Comparison of ENCODE assay signal across 22 cellular contexts in genomic region chr2:159926695-159927094, GRCh38. TPM values are rescaled to one million over a fixed set of nuclear protein-coding genes. Genes with fewer than 3 reads are reported as not detected.
DNase-seq lines count a peak whose midpoint lies in the region; ATAC-seq, FAIRE-seq and TF ChIP-seq lines count a peak whose summit lies in the region.
"Had no signal": no experiment of that assay in that cellular context is flagged by ENCODE, and none has a peak within 500 bp of the region (broad histone marks: within the 10 kb centered on the region; RNA-seq: fewer than 3 reads in every experiment).

No MANE protein-coding gene starts in this region.

- no peak overlapping the region for H2BK120ac ChIP-seq in H1 (replicated peaks; ENCODE audit: low read depth, low read length)

- no peak overlapping the region for H3K56ac ChIP-seq in H1 (replicated peaks; ENCODE audit: insufficient read length, low read depth, low read length)

- H3K27ac ChIP-seq in A549 = no peak overlapping the region
- H3K27ac ChIP-seq in H1 (ENCODE audit: low read depth, low read length) = no peak overlapping the region
- no peak overlapping the region for H3K27ac ChIP-seq in neural progenitor cell
- no peak overlapping the region for H3K27ac ChIP-seq in lower lobe of right lung

- TF ChIP-seq RAD21 in A549 (conservative IDR thresholded peaks at IDR 0.05 in 1 of 2, IDR thresholded peaks at IDR 0.05 in 1 of 2) (no peak), H1 (IDR thresholded peaks at IDR 0.05 in 1 of 2, conservative IDR thresholded peaks at IDR 0.05 in 1 of 2; ENCODE audit: low read depth in 2 of 2, low read length in 2 of 2) (peak; percentile 15 to 25; a peak in 1 of 4 replicates)

- no peak overlapping the region for H4K8ac ChIP-seq in H1 (ENCODE audit: extremely low read depth, insufficient read depth, low read length)

- H3K27me3 ChIP-seq in H1 (replicated peaks in 1 of 4; ENCODE audit: control insufficient read depth in 3 of 4, extremely low read depth in 1 of 4, insufficient read depth in 3 of 4, low read length in 3 of 4) = no peaks in the 10 kb centered on the region
- H3K27me3 ChIP-seq in neural progenitor cell = no peaks in the 10 kb centered on the region
- no peaks in the 10 kb centered on the region for H3K27me3 ChIP-seq in lower lobe of right lung (ENCODE audit: low read depth)

- TF ChIP-seq CTCF in A549 (IDR thresholded peaks at IDR 0.05) (no peak), H1 (IDR thresholded peaks at IDR 0.05; ENCODE audit: control extremely low read depth in 1 of 3, insufficient read depth in 1 of 3, low read depth in 1 of 3, low read length in 3 of 3) (peak; percentile 19 to 66 (median 64); a peak in 3 of 4 replicates), neural progenitor cell (IDR thresholded peaks at IDR 0.05) (peak; percentile 27), lower lobe of right lung (IDR thresholded peaks at IDR 0.05) (no peak)

- no peak; a peak in 1 of 6 replicates for ATAC-seq in A549
- ATAC-seq in lower lobe of right lung = no peak
- no peak for ATAC-seq in HG02973 (IDR thresholded peaks at IDR 0.05; ENCODE audit: unreplicated experiment)
- ATAC-seq: CD8-positive, alpha-beta T cell had no signal

- H3K36me3 ChIP-seq in H1 (ENCODE audit: control insufficient read depth in 2 of 4, insufficient read depth in 4 of 4, low read length in 3 of 4) (no peaks in the 10 kb centered on the region), neural progenitor cell (no peaks in the 10 kb centered on the region), lower lobe of right lung (no peaks in the 10 kb centered on the region)

- no peaks in the 10 kb centered on the region for H3K4me1 ChIP-seq in A549
- no peaks in the 10 kb centered on the region for H3K4me1 ChIP-seq in H1 (replicated peaks in 1 of 4; ENCODE audit: control insufficient read depth in 3 of 4, insufficient read depth in 4 of 4, low read length in 3 of 4)
- H3K4me1 ChIP-seq in neural progenitor cell = no peaks in the 10 kb centered on the region
- no peaks in the 10 kb centered on the region for H3K4me1 ChIP-seq in lower lobe of right lung

- no peak overlapping the region for H3K14ac ChIP-seq in H1 (ENCODE audit: insufficient read length)

- no peak overlapping the region for H3K18ac ChIP-seq in H1 (ENCODE audit: extremely low read depth, low read length)

- FAIRE-seq in A549 (lab: Jason Lieb, UNC) (no peak), H1 (lab: Jason Lieb, UNC) (no peak), GM19239 (lab: Jason Lieb, UNC) (no peak)
- FAIRE-seq: GM12892 had no signal

- H3K27ac Mint-ChIP-seq in neural progenitor cell = no peak overlapping the region
- H3K27ac Mint-ChIP-seq: CD8-positive, alpha-beta T cell; IgD-negative memory B cell had no signal

- no peak overlapping the region for H3K23ac ChIP-seq in H1 (ENCODE audit: insufficient read length)

- no peak overlapping the region for H2BK5ac ChIP-seq in H1 (ENCODE audit: low read depth, low read length)

- 0 out of 3 replicates have a peak, but pooled peaks cover 4% of the 10 kb centered on the region for H3K9me3 ChIP-seq in A549
- H3K9me3 ChIP-seq in H1 (ENCODE audit: insufficient read depth in 2 of 2, low read depth in 1 of 2, low read length in 1 of 2) = no peaks in the 10 kb centered on the region
- H3K9me3 ChIP-seq in neural progenitor cell (ENCODE audit: low read depth) = no peaks in the 10 kb centered on the region
- peaks cover 7% of the 10 kb centered on the region for H3K9me3 ChIP-seq in lower lobe of right lung

- CTCF ChIA-PET in A549 (lab: Yijun Ruan, JAX) = no interaction called here
- CTCF ChIA-PET in HEK293T (lab: Yijun Ruan, JAX) = interaction anchor here (0.6 kb wide), 1 partner anchor 1211 kb away, joined by 4 read pairs; no protein-coding TSS in a partner anchor
- CTCF ChIA-PET in H1 (lab: Charles Lee; ENCODE audit: partially characterized antibody) = interaction anchor here (0.6 to 3.0 kb wide), 10 partner anchors 9 to 67 kb away, joined by 3 to 14 read pairs (median 4); no protein-coding TSS in a partner anchor

- no peaks in the 10 kb centered on the region for H3K36me3 Mint-ChIP-seq in neural progenitor cell
- H3K36me3 Mint-ChIP-seq: CD8-positive, alpha-beta T cell had no signal

- H3K79me2 ChIP-seq in H1 (ENCODE audit: control insufficient read depth in 1 of 2, insufficient read depth in 2 of 2, low read length in 2 of 2) = no peaks in the 10 kb centered on the region
- no peaks in the 10 kb centered on the region for H3K79me2 ChIP-seq in neural progenitor cell (ENCODE audit: low read depth)

- no peak overlapping the region for H2BK20ac ChIP-seq in H1 (ENCODE audit: low read length)

- POLR2A ChIA-PET in A549 (lab: Yijun Ruan, JAX) = no interaction called here
- POLR2A ChIA-PET in HEK293T (lab: Yijun Ruan, JAX) = no interaction called here
- POLR2A ChIA-PET in H1 (lab: Charles Lee; ENCODE audit: partially characterized antibody) = no interaction called here

- intact Hi-C loops in lower lobe of right lung (cut with DNase I) = no loop called here

- H3K4me3 ChIP-seq in A549 (no peak overlapping the region), H1 (ENCODE audit: extremely low read depth in 1 of 4, insufficient read depth in 2 of 4, low read depth in 3 of 4, low read length in 4 of 4) (no peak overlapping the region), neural progenitor cell (no peak overlapping the region), lower lobe of right lung (no peak overlapping the region)

- TF ChIP-seq EP300 in A549 (IDR thresholded peaks at IDR 0.05) (no peak), H1 (IDR thresholded peaks at IDR 0.05; ENCODE audit: borderline replicate concordance in 1 of 2, low read depth in 2 of 2, low read length in 2 of 2) (no peak)

- no peak overlapping the region for H3K4me3 Mint-ChIP-seq in neural progenitor cell
- H3K4me3 Mint-ChIP-seq: CD8-positive, alpha-beta T cell; IgD-negative memory B cell had no signal

- DNase-seq in A549 (ENCODE audit: low read depth in 1 of 2, low spot score in 1 of 2) (no peak), HEK293T (ENCODE audit: extremely low spot score) (peak; percentile 15), H1 (ENCODE audit: low read depth in 1 of 2, low spot score in 2 of 2) (no peak), neural progenitor cell (ENCODE audit: low spot score) (no peak), lower lobe of right lung (no peak), GM19239 (ENCODE audit: insufficient read length, low spot score) (no peak)
- DNase-seq: 8988T; AML-193; C1 segment of cervical spinal cord; CD8-positive, alpha-beta T cell; DND-41; HCEC 1CT; MV-4-11; NCI-H1105 treated with DMSO at 0.1 percent for 48 hours; NCI-H2029 treated with DMSO at 0.1 percent for 48 hours; NCI-H446 treated with DMSO at 0.1 percent for 48 hours; NCI-H526 treated with DMSO at 0.1 percent for 48 hours; SHP77 had no signal

- H3K4ac ChIP-seq in H1 (replicated peaks; ENCODE audit: insufficient read length, low read depth, low read length) = no peak overlapping the region

- peaks cover 17% of the 10 kb centered on the region for H3K4me1 Mint-ChIP-seq in neural progenitor cell

- 26% methylated on average over 2 of the region's 2 CpGs for WGBS in A549 (ENCODE audit: missing lambda C conversion rate)
- 90% methylated on average over 2 of the region's 2 CpGs; no CpG with 5 or more reads in 1 of the 2 experiments for WGBS in H1 (ENCODE audit: extremely low coverage in 1 of 2, insufficient coverage in 1 of 2, insufficient read length in 1 of 2, insufficient replicate concordance in 2 of 2, low coverage in 1 of 2, low lambda C conversion rate in 2 of 2, missing lambda C conversion rate in 1 of 2), 2 experiments

- H4K20me1 ChIP-seq in H1 (replicated peaks in 1 of 2; ENCODE audit: control insufficient read depth in 1 of 2, insufficient read depth in 2 of 2, low read length in 2 of 2) (no peaks in the 10 kb centered on the region), neural progenitor cell (ENCODE audit: low read depth) (no peaks in the 10 kb centered on the region)

- H4K5ac ChIP-seq in H1 (ENCODE audit: insufficient read length, low read depth, low read length) = no peak overlapping the region

- H3K23me2 ChIP-seq in H1 (ENCODE audit: low read depth, low read length) = no peaks in the 10 kb centered on the region

- no peak overlapping the region for H4K91ac ChIP-seq in H1 (replicated peaks; ENCODE audit: insufficient read length, low read length)

- no peak overlapping the region for H2BK12ac ChIP-seq in H1 (ENCODE audit: low read depth, low read length)

- no peak overlapping the region for H2AK5ac ChIP-seq in H1 (ENCODE audit: low read depth, low read length)

- H3K4me2 ChIP-seq in A549 (no peak overlapping the region), H1 (ENCODE audit: insufficient read depth in 1 of 2, low read depth in 2 of 2, low read length in 2 of 2) (no peak overlapping the region), neural progenitor cell (no peak overlapping the region)

- 0 out of 2 replicates have a peak, but pooled peaks have one; percentile 9 for TF ChIP-seq POLR2A in A549 (IDR thresholded peaks at IDR 0.05; ENCODE audit: low read length)
- no peak for TF ChIP-seq POLR2A in H1 (IDR thresholded peaks at IDR 0.05; ENCODE audit: control extremely low read depth in 1 of 2, low read depth in 2 of 2, low read length in 2 of 2)

- H3K79me1 ChIP-seq in H1 (ENCODE audit: low read depth, low read length) = no peaks in the 10 kb centered on the region

- H2AFZ ChIP-seq in H1 (ENCODE audit: low read length) (peak overlapping the region; percentile 86; the same call in 1 of the 2 replicates), neural progenitor cell (replicated peaks) (peak overlapping the region; percentile 28)

- H3K9me3 Mint-ChIP-seq in neural progenitor cell = peaks cover 7% of the 10 kb centered on the region
- H3K9me3 Mint-ChIP-seq: CD8-positive, alpha-beta T cell had no signal

- H3F3A ChIP-seq in neural progenitor cell (ENCODE audit: low read depth) = no peaks in the 10 kb centered on the region

- peaks cover 5% of the 10 kb centered on the region for H3K27me3 Mint-ChIP-seq in neural progenitor cell (ENCODE audit: insufficient read depth, low read depth)

- H2BK15ac ChIP-seq in H1 (ENCODE audit: low read length) = no peak overlapping the region

- H3K9ac ChIP-seq in H1 (replicated peaks in 1 of 4; ENCODE audit: extremely low read depth in 1 of 4, low read depth in 3 of 4, low read length in 3 of 4) (no peak overlapping the region), neural progenitor cell (no peak overlapping the region)

RNA-seq across cellular contexts. Expression of gene LY75, which starts 22.1 kb away (rescaled TPM):
- polyA plus RNA-seq in A549 (2011; rRNA removed) = 0.25 and 0.26 TPM in 2 replicates
- polyA plus RNA-seq in A549 (2012; cell fraction: cytosol; rRNA removed) = 0.09 and 0.14 TPM in 2 replicates
- 0.05 and 0.11 TPM in 2 replicates for polyA plus RNA-seq in A549 (2012; cell fraction: nucleus; rRNA removed)
- polyA plus RNA-seq in A549 (2017; fragmentation: RNase III; extraction: RNeasy Plus Mini Kit Qiagen cat#74134 plus additional on column Dnase treatment) = 0.08 to 0.19 TPM (median 0.08 TPM) in 3 replicates
- 0.25 and 0.73 TPM in 2 replicates for polyA minus RNA-seq in A549 (2011; rRNA and poly(A)+ RNA removed)
- total RNA-seq in H1 (2021; fragmentation: NEBNext Ultra II Directional; extraction: Animal tissue kit (Norgen Biotek cat#: 25700)) = 4.2 and 5.5 TPM in 2 replicates
- polyA plus RNA-seq in H1 (2011; rRNA removed) = 2.7 TPM in 2 replicates
- 2.6 TPM for polyA plus RNA-seq in H1 (2011; cell fraction: cytosol; rRNA removed)
- polyA plus RNA-seq in H1 (2011; cell fraction: nucleus; rRNA removed) = 3.5 TPM
- polyA plus RNA-seq in H1 (2012, experiment 1 of 2) = 1.6 to 2.6 TPM (median 2.3 TPM) in 4 replicates
- 0.20 TPM for polyA plus RNA-seq in H1 (2012, experiment 2 of 2)
- 5.0 TPM for polyA plus RNA-seq in H1 (2013, experiment 1 of 2)
- 4.7 TPM for polyA plus RNA-seq in H1 (2013, experiment 2 of 2)
- polyA minus RNA-seq in H1 (2011; rRNA and poly(A)+ RNA removed) = 6.5 and 8.1 TPM in 2 replicates
- 2.7 TPM for polyA minus RNA-seq in H1 (2011; cell fraction: cytosol; rRNA and poly(A)+ RNA removed)
- polyA minus RNA-seq in H1 (2011; cell fraction: nucleus; rRNA and poly(A)+ RNA removed) = 14.5 TPM
- 0.25 and 0.39 TPM in 2 replicates for total RNA-seq in neural progenitor cell (ENCODE audit: low replicate concordance)
- total RNA-seq in lower lobe of right lung = 13.2 TPM
- polyA plus RNA-seq: AG04450 had no signal

Comparison
In these comparisons a context has a peak if more than half of its experiments do, and no peak if none do; other contexts are left out.
1. CTCF ChIP-seq: peak in H1 (3 of 3) and neural progenitor cell (single experiment); none in A549 (single experiment) and lower lobe of right lung (single experiment).
2. Of the 18 proteins assayed by ChIP-seq in both H1 and A549: peak only in H1: CTCF and RAD21; only in A549: POLR2A; in both: none; in neither: 15.